9 cellular contexts compared by ENCODE assay signal in genomic region chr17:1005361-1005946, GRCh38. TPM values are rescaled to one million over a fixed set of nuclear protein-coding genes. Genes with fewer than 3 reads are reported as not detected.
DNase-seq lines count a peak whose midpoint lies in the region; ATAC-seq and TF ChIP-seq lines count a peak whose summit lies in the region.
"Had no signal": no experiment of that assay in that cellular context is flagged by ENCODE, and none has a peak within 500 bp of the region (broad histone marks: within the 10 kb centered on the region; RNA-seq: fewer than 3 reads in every experiment).

No MANE protein-coding gene starts in this region.

- peak overlapping the region in 4 of 5 experiments; percentile 36 to 85 (median 72) for H3K4me3 Mint-ChIP-seq in brain

- peaks cover 13% of the 10 kb centered on the region for H3K4me1 ChIP-seq in A673 (ENCODE audit: insufficient read depth, low read length, poor library complexity, severe bottlenecking)
- H3K4me1 ChIP-seq in tibial artery, result peaks cover 15 to 98% (median 91%) of the 10 kb centered on the region in 4 donors

- no peak overlapping the region for H3K4me3 ChIP-seq in A673 (ENCODE audit: low read depth, low read length, poor library complexity, severe bottlenecking)
- peak overlapping the region; percentile 21 to 23 for H3K4me3 ChIP-seq in tibial artery
- H3K4me3 ChIP-seq: SJSA1 had no signal

- POLR2A ChIA-PET in A673 (lab: Charles Lee; ENCODE audit: low non-redundant PET), result interaction anchor here (0.5 kb wide), 1 partner anchor 114 kb away, joined by 3 read pairs; no protein-coding TSS in a partner anchor

- ATAC-seq in left colon (peak; percentile 42), HG02870 (IDR thresholded peaks at IDR 0.05; ENCODE audit: unreplicated experiment) (no peak), HG03097 (IDR thresholded peaks at IDR 0.05; ENCODE audit: low FRiP score, unreplicated experiment) (no peak)

- peak overlapping the region; percentile 67 to 100 (median 99) for H3K27ac Mint-ChIP-seq in brain

- peaks cover 30% of the 10 kb centered on the region for H3K36me3 ChIP-seq in A673 (ENCODE audit: insufficient read depth, low read length, poor library complexity, severe bottlenecking)
- peaks cover 36 to 54% (median 48%) of the 10 kb centered on the region in 3 donors for H3K36me3 ChIP-seq in tibial artery

- CTCF ChIA-PET in A673 (lab: Charles Lee), result interaction anchor here (1.0 kb wide), 1 partner anchor 51 kb away, joined by 3 read pairs; no protein-coding TSS in a partner anchor

- peaks cover 39% of the 10 kb centered on the region for H3K36me3 Mint-ChIP-seq in brain

- peaks cover 47% of the 10 kb centered on the region for H3K4me1 Mint-ChIP-seq in brain

- intact Hi-C loops in A673 (cut with micrococcal nuclease; ENCODE audit: unreplicated experiment) (loop anchor here (10.0 kb wide), 1 partner anchor 49 kb away; no protein-coding TSS in a partner anchor), left colon (cut with DNase I, micrococcal nuclease) (no loop called here), tibial artery (cut with DNase I; ENCODE audit: low total_unique reads) (no loop called here)

- H3K9me3 ChIP-seq in A673 (ENCODE audit: low read depth, low read length, poor library complexity, severe bottlenecking), result no peaks in the 10 kb centered on the region
- H3K9me3 ChIP-seq in tibial artery, result no peaks in the 10 kb centered on the region
- H3K9me3 ChIP-seq: SJSA1 had no signal

- H3K9me3 Mint-ChIP-seq in brain, result no peaks in the 10 kb centered on the region

- peaks cover 4% of the 10 kb centered on the region for H3K27me3 Mint-ChIP-seq in brain

- no TSS peak for BruUV-seq in A673 (replicated peaks; lab: Mats Ljungman, UMichigan)

- H3K27ac ChIP-seq in A673 (ENCODE audit: low read depth, low read length, poor library complexity, severe bottlenecking) (peak overlapping the region; percentile 53), tibial artery (peak overlapping the region; percentile 79 to 83)
- H3K27ac ChIP-seq: SJSA1 had no signal

- H3K27me3 ChIP-seq in A673 (replicated peaks; ENCODE audit: insufficient read depth, low read depth, low read length, poor library complexity) (no peaks in the 10 kb centered on the region), tibial artery (no peaks in the 10 kb centered on the region)
- H3K27me3 ChIP-seq: SJSA1 had no signal

- TF ChIP-seq CTCF in A673 (conservative IDR thresholded peaks at IDR 0.05; ENCODE audit: low read depth, low read length) (no peak), brain (conservative IDR thresholded peaks at IDR 0.05) (no peak), tibial artery (IDR thresholded peaks at IDR 0.05) (no peak)

- DNase-seq in A673 (ENCODE audit: low spot score) (peak; percentile 72), M059J (ENCODE audit: low read depth) (peak; percentile 33), left colon (peak; percentile 48 to 53), tibial artery (peak; percentile 72 to 93)
- DNase-seq in stimulated activated CD4-positive, alpha-beta T cell treated with anti-CD3 and anti-CD28 coated beads, Interleukin-15, amount 100 ng/mL, for 24 hours, result no peak

RNA-seq across cellular contexts. Expression of gene TIMM22, which starts 8.5 kb away (rescaled TPM):
- 20.0 and 21.8 TPM in 2 replicates for total RNA-seq in A673 (2021)
- 19.2 and 19.5 TPM in 2 replicates for total RNA-seq in M059J (2014; rRNA removed; shearing (Covaris generic))
- polyA plus RNA-seq in brain (ENCODE audit: insufficient read depth, low read depth, low replicate concordance), result 14.4 TPM
- total RNA-seq in left colon, result 1 to 10 TPM; 8.2 to 9.0 TPM

RNA-seq across cellular contexts. Expression of gene NXN, which starts 25.9 kb away (rescaled TPM):
- 6.0 and 9.8 TPM in 2 replicates for total RNA-seq in A673 (2021)
- total RNA-seq in M059J (2014; rRNA removed; shearing (Covaris generic)), result 22.6 and 32.8 TPM in 2 replicates
- polyA plus RNA-seq in brain (ENCODE audit: insufficient read depth, low read depth, low replicate concordance), result 127 TPM
- 10 to 100 TPM in 1 of 2 donors, 1 to 10 TPM in 1; 3.9 to 14.5 TPM for total RNA-seq in left colon
